Comparison of ENCODE assay signal across 18 cellular contexts in genomic region chr10:115879372-115879771, GRCh38.
DNase-seq lines count a peak whose midpoint lies in the region; ATAC-seq lines count a peak whose summit lies in the region.
"Had no signal": no experiment of that assay in that cellular context is flagged by ENCODE, and none has a peak within 500 bp of the region (broad histone marks: within the 10 kb centered on the region; RNA-seq: fewer than 3 reads in every experiment).

No MANE protein-coding gene starts in this region.

- ATAC-seq in GM18502 (IDR thresholded peaks at IDR 0.05; ENCODE audit: poor library complexity, unreplicated experiment) (peak; percentile 67), GM19455 (IDR thresholded peaks at IDR 0.05; ENCODE audit: unreplicated experiment) (peak; percentile 72), HG02798 (IDR thresholded peaks at IDR 0.05; ENCODE audit: poor library complexity, unreplicated experiment) (peak; percentile 91), HG03457 (IDR thresholded peaks at IDR 0.05; ENCODE audit: unreplicated experiment) (peak; percentile 68), GM21528 (IDR thresholded peaks at IDR 0.05; ENCODE audit: low FRiP score, unreplicated experiment) (no peak), Right ventricle myocardium inferior (no peak)
- ATAC-seq: body of pancreas had no signal

- DNase-seq in AG20443 (ENCODE audit: low spot score) (no peak), glomerular visceral epithelial cell (ENCODE audit: extremely low spot score) (no peak), Right ventricle myocardium inferior (ENCODE audit: missing footprints) (no peak)
- DNase-seq: activated CD4-positive, alpha-beta T cell treated with anti-CD3 and anti-CD28 coated beads, Interleukin-2, amount 50 U/mL, for 48 hours; activated effector memory CD4-positive, alpha-beta T cell treated with anti-CD3 and anti-CD28 coated beads, Interleukin-2, amount 50 U/mL, for 16 hours; body of pancreas; Caco-2; effector CD4-positive, alpha-beta T cell; NCI-H1930; SHP77; spleen; T-helper 9 cell; upper lobe of left lung had no signal

- intact Hi-C loops in Right ventricle myocardium inferior (cut with DNase I), result no loop called here

Comparison
In these comparisons a context has a peak if more than half of its experiments do, and no peak if none do; other contexts are left out.
1. ATAC-seq: peak in GM18502 (single experiment), GM19455 (single experiment), HG02798 (single experiment) and HG03457 (single experiment); none in GM21528 (single experiment) and Right ventricle myocardium inferior (single experiment).